In the genomic region with DNA sequence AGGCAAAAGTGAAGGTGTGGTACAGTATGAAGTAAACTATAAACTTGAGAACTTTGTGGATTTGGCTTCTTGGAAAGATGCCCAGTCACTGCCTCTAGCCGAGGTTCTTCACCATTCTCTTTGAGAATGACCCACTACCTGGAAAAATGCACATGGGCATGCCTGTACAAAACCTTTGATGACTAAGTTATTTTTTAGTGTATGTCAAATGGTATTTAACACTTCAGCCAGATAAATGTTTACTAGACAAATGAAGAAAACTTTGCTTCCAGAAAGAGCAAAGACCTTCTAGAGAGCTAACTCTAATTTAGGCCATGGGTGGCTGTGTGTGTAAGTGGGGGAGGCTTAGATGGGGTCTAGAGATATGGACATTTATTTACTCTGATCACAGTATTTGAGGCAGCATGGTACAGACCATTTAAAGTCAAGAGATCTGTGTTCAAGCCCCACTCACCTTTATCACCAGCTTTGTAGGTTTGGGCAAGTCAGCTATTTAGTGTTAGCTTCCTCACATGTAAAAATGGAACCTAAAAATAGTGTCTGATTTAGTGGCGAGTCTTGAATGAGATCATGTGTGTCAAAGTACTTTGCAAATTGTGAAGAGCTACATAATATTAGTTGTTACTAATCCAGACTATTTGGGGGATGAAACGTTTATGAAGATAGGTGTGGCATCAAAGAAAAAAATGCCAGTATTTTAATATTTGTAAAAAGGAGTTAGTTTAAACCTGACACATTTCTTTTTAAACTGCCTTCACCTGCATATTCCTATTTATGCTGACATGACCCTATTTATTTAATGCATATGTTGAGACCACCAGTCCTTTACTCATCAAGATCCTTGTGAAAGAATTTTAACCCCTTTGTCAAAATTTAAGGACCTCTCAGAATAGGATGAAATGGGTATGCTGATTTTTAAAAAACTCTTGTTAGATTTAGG, we compare ENCODE assay signal across 8 cellular contexts. TPM values are rescaled to one million over a fixed set of nuclear protein-coding genes. Genes with fewer than 3 reads are reported as not detected.
DNase-seq lines count a peak whose midpoint lies in the region; ATAC-seq and TF ChIP-seq lines count a peak whose summit lies in the region.

No MANE protein-coding gene starts in this region.

- no peaks in the 10 kb centered on the region for H3K27me3 Mint-ChIP-seq in neural crest cell (ENCODE audit: low read depth)

- TF ChIP-seq CTCF in neural crest cell (conservative IDR thresholded peaks at IDR 0.05) = no peak

- H3K27ac Mint-ChIP-seq in neural crest cell (ENCODE audit: unreplicated experiment) = peak overlapping the region; percentile 23

- H3K36me3 Mint-ChIP-seq in neural crest cell (ENCODE audit: low read depth) = no peaks in the 10 kb centered on the region

- H3K9me3 Mint-ChIP-seq in neural crest cell = no peaks in the 10 kb centered on the region

- H3K4me3 Mint-ChIP-seq in neural crest cell = peak overlapping the region; percentile 95

- peaks cover 36% of the 10 kb centered on the region for H3K4me1 Mint-ChIP-seq in neural crest cell

- peak; percentile 20 for DNase-seq in NCI-H2196 (lab: John Stamatoyannopoulos, UW; ENCODE audit: unreplicated experiment)
- DNase-seq in NCI-H2196 treated with DMSO at 0.1 percent for 48 hours (lab: John Stamatoyannopoulos, UW; ENCODE audit: unreplicated experiment) = no peak
- DNase-seq in RPMI8226 = peak; percentile 90
- peak; percentile 42 to 56 for DNase-seq in erythroblast (lab: John Stamatoyannopoulos, UW)
- DNase-seq in neural crest cell (ENCODE audit: low read depth, low spot score) = no peak
- DNase-seq in cerebellar nuclear complex (lab: John Stamatoyannopoulos, UW) = no peak
- no peak for DNase-seq in activated CD4-positive, alpha-beta T cell treated with anti-CD3 and anti-CD28 coated beads, Interleukin-2, amount 50 U/mL, for 4 hours

- no peak for ATAC-seq in HG03457 (IDR thresholded peaks at IDR 0.05; ENCODE audit: unreplicated experiment)

- TF ChIP-seq POLR2A in erythroblast (IDR thresholded peaks at IDR 0.05; ENCODE audit: low read length) = no peak

RNA-seq across cellular contexts. Expression of gene NFYC, which starts 20.2 kb away (rescaled TPM):
- total RNA-seq in neural crest cell = 67.2 and 73.1 TPM in 2 replicates

RNA-seq across cellular contexts. Expression of gene RIMS3, which starts 46.3 kb away (rescaled TPM):
- total RNA-seq in neural crest cell = 22.4 and 22.9 TPM in 2 replicates

Comparison
In these comparisons a context has a peak if more than half of its experiments do, and no peak if none do; other contexts are left out.
1. DNase-seq: peak in NCI-H2196 (single experiment), RPMI8226 (single experiment) and erythroblast (2 of 2); none in NCI-H2196 treated with DMSO at 0.1 percent for 48 hours (single experiment), neural crest cell (single experiment), cerebellar nuclear complex (0 of 2) and activated CD4-positive, alpha-beta T cell treated with anti-CD3 and anti-CD28 coated beads, Interleukin-2, amount 50 U/mL, for 4 hours (0 of 2).